ENCODE assay signal across 9 cellular contexts in the genomic region with DNA sequence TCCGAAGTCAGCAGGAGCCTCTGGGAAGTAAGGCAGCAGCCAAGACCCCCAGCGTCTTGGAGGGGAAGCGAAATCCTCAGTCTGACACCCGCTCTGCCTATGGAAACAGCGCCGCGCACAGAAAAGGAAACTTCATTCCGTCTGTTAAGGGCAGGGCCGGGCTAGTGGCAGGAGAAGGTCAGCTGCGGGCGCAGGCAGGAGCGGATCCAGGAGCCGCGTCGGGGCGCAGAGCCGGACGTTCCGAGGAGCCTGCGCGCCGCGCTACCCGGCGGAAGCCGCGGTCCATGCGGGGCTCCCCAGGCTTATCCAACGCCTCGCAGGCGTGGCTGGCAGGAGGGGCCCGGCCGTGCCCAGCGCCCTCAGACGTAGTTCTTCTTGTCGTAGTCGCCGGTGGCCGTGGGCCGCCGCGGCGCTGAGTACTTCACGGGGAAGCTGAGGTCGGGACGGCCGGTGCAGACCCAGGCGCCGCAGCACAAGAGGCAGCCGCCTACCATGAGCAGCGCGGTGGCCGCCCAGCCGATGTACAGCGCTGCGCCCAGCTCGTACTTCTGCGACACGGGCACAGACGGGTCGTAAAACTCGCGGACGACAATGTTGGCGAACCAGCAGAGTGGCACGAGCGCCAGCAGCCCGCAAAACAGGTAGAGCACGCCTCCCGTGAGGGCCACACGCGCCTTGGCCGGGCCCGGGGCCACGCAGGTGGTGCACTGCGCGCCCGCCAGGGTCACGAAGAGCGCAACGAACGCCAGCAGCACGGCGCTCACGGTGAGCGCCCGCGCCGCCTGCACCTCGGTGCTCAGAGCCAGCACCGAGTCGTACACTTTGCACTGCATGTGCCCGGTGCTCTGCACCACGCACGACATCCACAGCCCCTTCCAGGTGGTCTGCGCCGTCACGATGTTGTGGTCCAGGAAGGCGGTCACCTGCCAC. TPM values are rescaled to one million over a fixed set of nuclear protein-coding genes. Genes with fewer than 3 reads are reported as not detected.
A peak's percentile ranks its signal among the peaks of the same experiment; 100 is the strongest.
DNase-seq lines count a peak whose midpoint lies in the region; ATAC-seq and TF ChIP-seq lines count a peak whose summit lies in the region.
"Had no signal": no experiment of that assay in that cellular context is flagged by ENCODE, and none has a peak within 500 bp of the region (broad histone marks: within the 10 kb centered on the region; RNA-seq: fewer than 3 reads in every experiment).

No MANE protein-coding gene starts in this region.

- peak overlapping the region; percentile 42 to 83 (median 73) for H3K27ac ChIP-seq in esophagus squamous epithelium
- no peak overlapping the region for H3K27ac ChIP-seq in neural progenitor cell
- H3K27ac ChIP-seq: 22Rv1 had no signal

- H3K4me2 ChIP-seq in neural progenitor cell, result peak overlapping the region; percentile 86

- H3K4me1 Mint-ChIP-seq in T-helper 17 cell, result peaks cover 11% of the 10 kb centered on the region
- peaks cover 18% of the 10 kb centered on the region for H3K4me1 Mint-ChIP-seq in neural progenitor cell

- H3K9me3 ChIP-seq in T-helper 17 cell (ENCODE audit: control insufficient read depth, low read length, poor library complexity, severe bottlenecking), result no peaks in the 10 kb centered on the region
- H3K9me3 ChIP-seq in esophagus squamous epithelium, result no peaks in the 10 kb centered on the region
- no peaks in the 10 kb centered on the region for H3K9me3 ChIP-seq in neural progenitor cell (ENCODE audit: low read depth)

- peak in 1 of 6 experiments; percentile 20 for TF ChIP-seq CTCF in esophagus squamous epithelium (IDR thresholded peaks at IDR 0.05)
- TF ChIP-seq CTCF in neural progenitor cell (IDR thresholded peaks at IDR 0.05), result peak; percentile 25

- peak; percentile 61 for ATAC-seq in T-helper 17 cell
- no peak for ATAC-seq in GM18861 (IDR thresholded peaks at IDR 0.05; ENCODE audit: unreplicated experiment)

- peaks cover 17% of the 10 kb centered on the region for H4K20me1 ChIP-seq in neural progenitor cell (ENCODE audit: low read depth)

- H3K4me1 ChIP-seq in esophagus squamous epithelium (peaks cover 14 to 33% (median 17%) of the 10 kb centered on the region in 3 donors), neural progenitor cell (peaks cover 15% of the 10 kb centered on the region)

- H3K27me3 Mint-ChIP-seq in T-helper 17 cell (peaks cover 33% of the 10 kb centered on the region), neural progenitor cell (ENCODE audit: insufficient read depth, low read depth) (peaks cover 28% of the 10 kb centered on the region)

- H3K4me3 ChIP-seq in esophagus squamous epithelium, result peak overlapping the region; percentile 33 to 66 (median 41)
- H3K4me3 ChIP-seq in neural progenitor cell, result peak overlapping the region; percentile 54

- H3K36me3 Mint-ChIP-seq in T-helper 17 cell (ENCODE audit: low read depth), result peaks cover 2% of the 10 kb centered on the region
- peaks cover under 1% of the 10 kb centered on the region for H3K36me3 Mint-ChIP-seq in neural progenitor cell

- TF ChIP-seq POLR2A in esophagus squamous epithelium (IDR thresholded peaks at IDR 0.05), result no peak

- WGBS in esophagus squamous epithelium, 2 donors, result 1% methylated on average over 37 of the region's 99 CpGs; no CpG with 5 or more reads in 1 of the 2 donors

- H3K36me3 ChIP-seq in esophagus squamous epithelium (no peaks in the 10 kb centered on the region), neural progenitor cell (no peaks in the 10 kb centered on the region)

- H3K4me3 Mint-ChIP-seq in T-helper 17 cell (peak overlapping the region; percentile 75), neural progenitor cell (peak overlapping the region; percentile 78)

- intact Hi-C loops in esophagus squamous epithelium (cut with DNase I), result no loop called here

- H3K27ac Mint-ChIP-seq in T-helper 17 cell (no peak overlapping the region), neural progenitor cell (no peak overlapping the region)

- peak overlapping the region; percentile 93 for H2AFZ ChIP-seq in neural progenitor cell (replicated peaks)

- DNase-seq in DMS 273 (lab: John Stamatoyannopoulos, UW; ENCODE audit: unreplicated experiment) (peak; percentile 63), DMS 273 treated with DMSO at 0.1 percent for 48 hours (lab: John Stamatoyannopoulos, UW) (no peak), T-helper 17 cell (no peak), esophagus squamous epithelium (lab: John Stamatoyannopoulos, UW) (no peak), neural progenitor cell (ENCODE audit: low spot score) (peak; percentile 79), NCI-H446 (lab: John Stamatoyannopoulos, UW) (no peak), superior temporal gyrus (ENCODE audit: extremely low spot score) (no peak)

- H3F3A ChIP-seq in neural progenitor cell (ENCODE audit: low read depth), result peaks cover 19% of the 10 kb centered on the region

- H3K27me3 ChIP-seq in esophagus squamous epithelium (peaks cover 0 to 65% (median 5%) of the 10 kb centered on the region in 4 donors), neural progenitor cell (peaks cover 57% of the 10 kb centered on the region)

- H3K79me2 ChIP-seq in neural progenitor cell (ENCODE audit: low read depth), result no peaks in the 10 kb centered on the region

- no peaks in the 10 kb centered on the region for H3K9me3 Mint-ChIP-seq in neural progenitor cell

- H3K9ac ChIP-seq in neural progenitor cell, result no peak overlapping the region

RNA-seq across cellular contexts. Expression of gene CLDN5, which starts 0.7 kb away (rescaled TPM):
- total RNA-seq in T-helper 17 cell (10 to 100 TPM in 1 of 2 donors, under 1 TPM in 1; 0.87 to 20.0 TPM), esophagus squamous epithelium (10 to 100 TPM in 3 of 4 donors, 1 to 10 TPM in 1; 9.7 to 62.9 (median 23.0) TPM), neural progenitor cell (ENCODE audit: low replicate concordance) (0.69 and 4.1 TPM in 2 replicates)

RNA-seq across cellular contexts. Expression of gene CDC45, which starts 43.8 kb away (rescaled TPM):
- under 1 TPM; 0.32 to 0.37 TPM for total RNA-seq in T-helper 17 cell
- 10 to 100 TPM in 2 of 4 donors, 1 to 10 TPM in 2; 3.4 to 16.7 (median 9.1) TPM for total RNA-seq in esophagus squamous epithelium
- 40.9 and 50.7 TPM in 2 replicates for total RNA-seq in neural progenitor cell (ENCODE audit: low replicate concordance)

RNA-seq across cellular contexts. Expression of gene UFD1, which starts 44.5 kb away (rescaled TPM):
- total RNA-seq in T-helper 17 cell (10 to 100 TPM; 76.3 to 79.2 TPM), esophagus squamous epithelium (10 to 100 TPM; 33.0 to 57.4 (median 45.6) TPM), neural progenitor cell (ENCODE audit: low replicate concordance) (37.5 and 37.7 TPM in 2 replicates)

Comparison
In these comparisons a context has a peak if more than half of its experiments do, and no peak if none do; other contexts are left out.
1. DNase-seq: peak in DMS 273 (single experiment) and neural progenitor cell (single experiment); none in DMS 273 treated with DMSO at 0.1 percent for 48 hours (single experiment), T-helper 17 cell (0 of 3), esophagus squamous epithelium (single experiment), NCI-H446 (0 of 2) and superior temporal gyrus (single experiment).